ENCODE assay signal across 8 cellular contexts in genomic region chr15:77959094-77959879, GRCh38.
DNase-seq lines count a peak whose midpoint lies in the region; TF ChIP-seq lines count a peak whose summit lies in the region.

No MANE protein-coding gene starts in this region.

- H3K27me3 ChIP-seq in H9 (ENCODE audit: insufficient read depth, low read length): no peaks in the 10 kb centered on the region

- H3K4me3 Mint-ChIP-seq in H9 (no peak overlapping the region; a peak in 1 of 5 replicates), MCF 10A (ENCODE audit: unreplicated experiment) (peak overlapping the region; percentile 35)

- peaks cover 40% of the 10 kb centered on the region for H3K27me3 Mint-ChIP-seq in H9 (ENCODE audit: low read depth)
- peaks cover 18% of the 10 kb centered on the region for H3K27me3 Mint-ChIP-seq in MCF 10A (ENCODE audit: insufficient read depth, unreplicated experiment)

- no peaks in the 10 kb centered on the region for H3K79me2 ChIP-seq in H9 (ENCODE audit: insufficient read depth, low read length)

- no peak overlapping the region for H4K91ac ChIP-seq in H9 (ENCODE audit: insufficient read length, low read depth, low read length)

- H3K56ac ChIP-seq in H9 (ENCODE audit: insufficient read length, low read depth, low read length): no peak overlapping the region

- TF ChIP-seq CTCF in H9 (conservative IDR thresholded peaks at IDR 0.05) (peak; percentile 92), MCF 10A (IDR thresholded peaks at IDR 0.05; ENCODE audit: unreplicated experiment) (peak; percentile 94)

- H2BK12ac ChIP-seq in H9 (ENCODE audit: insufficient read length, low read depth, low read length): no peak overlapping the region

- H3T11ph ChIP-seq in H9 (ENCODE audit: low read length): no peak overlapping the region

- H3K23me2 ChIP-seq in H9 (ENCODE audit: insufficient read length, low read depth, low read length, poor library complexity, severe bottlenecking): no peaks in the 10 kb centered on the region

- H3K27ac ChIP-seq in H9 (ENCODE audit: insufficient read length, low read depth, low read length): no peak overlapping the region

- H2AFZ ChIP-seq in H9 (ENCODE audit: low read length): no peak overlapping the region

- no peak overlapping the region for H3K14ac ChIP-seq in H9 (ENCODE audit: insufficient read depth, low read length)

- H3K9me3 Mint-ChIP-seq in H9 (peaks cover 5 to 10% of the 10 kb centered on the region in 2 experiments), MCF 10A (ENCODE audit: unreplicated experiment) (no peaks in the 10 kb centered on the region)

- H4K8ac ChIP-seq in H9 (replicated peaks; ENCODE audit: insufficient read length, low read depth, low read length): no peak overlapping the region

- H2BK15ac ChIP-seq in H9 (ENCODE audit: low read depth, low read length): no peak overlapping the region

- H3K27ac Mint-ChIP-seq in H9: no peak overlapping the region
- no peak overlapping the region for H3K27ac Mint-ChIP-seq in MCF 10A (ENCODE audit: low read depth, unreplicated experiment)

- WGBS in H9 (ENCODE audit: extremely low coverage, insufficient read length, low lambda C conversion rate): no CpG with 5 or more reads among the region's 20 CpGs

- no peak overlapping the region for H3K4me2 ChIP-seq in H9 (ENCODE audit: insufficient read depth, insufficient read length, low read length)

- H3K9ac ChIP-seq in H9 (ENCODE audit: extremely low read depth, insufficient read length, low read length): no peak overlapping the region

- no peak overlapping the region for H3K4ac ChIP-seq in H9 (ENCODE audit: low read depth, low read length)

- H2BK120ac ChIP-seq in H9 (ENCODE audit: low read depth, low read length, poor library complexity, severe bottlenecking): no peak overlapping the region

- H3K18ac ChIP-seq in H9 (ENCODE audit: insufficient read length, low read depth, low read length): no peak overlapping the region

- no peak overlapping the region for H2BK20ac ChIP-seq in H9 (ENCODE audit: low read depth, low read length, poor library complexity, severe bottlenecking)

- no peak overlapping the region for H3K23ac ChIP-seq in H9 (ENCODE audit: insufficient read length, low read depth, low read length)

- DNase-seq in DMS79 (lab: John Stamatoyannopoulos, UW): peak; percentile 12
- peak; percentile 91 for DNase-seq in H9
- DNase-seq in NCI-H146 treated with DMSO at 0.1 percent for 48 hours (lab: John Stamatoyannopoulos, UW; ENCODE audit: unreplicated experiment): peak; percentile 5
- DNase-seq in UCSD-AML1 (lab: John Stamatoyannopoulos, UW; ENCODE audit: unreplicated experiment): peak; percentile 75
- peak; percentile 77 for DNase-seq in MCF 10A (ENCODE audit: unreplicated experiment)
- DNase-seq in inferior parietal cortex (ENCODE audit: extremely low spot score): peak; percentile 79
- DNase-seq in stimulated activated CD4-positive, alpha-beta T cell treated with anti-CD3 and anti-CD28 coated beads, Interleukin-12 subunit alpha, Interleukin-12 subunit beta, amount 100 ng/mL, for 4 hours: peak; percentile 73
- DNase-seq in NCI-H187 treated with DMSO at 0.1 percent for 48 hours (lab: John Stamatoyannopoulos, UW): no peak

- H3K36me3 Mint-ChIP-seq in H9 (ENCODE audit: insufficient read depth in 1 of 3, low read depth in 3 of 3): no peaks in the 10 kb centered on the region; a peak in 1 of 7 replicates
- no peaks in the 10 kb centered on the region for H3K36me3 Mint-ChIP-seq in MCF 10A (ENCODE audit: insufficient read depth, unreplicated experiment)

- intact Hi-C loops in MCF 10A (cut with micrococcal nuclease): loop anchor here (1.0 to 2.0 kb wide), 2 partner anchors 150 to 236 kb away; no protein-coding TSS in a partner anchor

- H2BK5ac ChIP-seq in H9 (ENCODE audit: insufficient read length, low read length): no peak overlapping the region

- no peaks in the 10 kb centered on the region for H3K9me3 ChIP-seq in H9 (ENCODE audit: control insufficient read depth, low read depth, low read length)

- no peak overlapping the region for H4K5ac ChIP-seq in H9 (ENCODE audit: insufficient read length, low read depth, low read length)

- CTCF ChIA-PET in MCF 10A (lab: Yijun Ruan, JAX): interaction anchor here (0.5 to 5.8 kb wide), 47 partner anchors 9 to 1387 kb away, joined by 3 to 135 read pairs (median 3); partner anchors contain the start of genes CIB2 and SH2D7

- H3K4me1 Mint-ChIP-seq in H9: peaks cover 17 to 20% of the 10 kb centered on the region in 2 experiments
- peaks cover 6% of the 10 kb centered on the region for H3K4me1 Mint-ChIP-seq in MCF 10A (ENCODE audit: insufficient read depth, unreplicated experiment)

- no peaks in the 10 kb centered on the region for H3K79me1 ChIP-seq in H9 (ENCODE audit: insufficient read depth, low read depth, low read length, poor library complexity, severe bottlenecking)

- POLR2A ChIA-PET in MCF 10A (lab: Yijun Ruan, JAX): no interaction called here

- H4K20me1 ChIP-seq in H9 (ENCODE audit: control insufficient read depth, insufficient read depth, insufficient read length): no peaks in the 10 kb centered on the region

- no TSS peak for BruUV-seq in MCF 10A (replicated peaks; lab: Mats Ljungman, UMichigan)

- no peaks in the 10 kb centered on the region for H3K4me1 ChIP-seq in H9 (ENCODE audit: insufficient read depth, low read length)

- no peak overlapping the region for H2AK5ac ChIP-seq in H9 (ENCODE audit: insufficient read length, low read length)
